In genomic region chr10:54259104-54259503, GRCh38 we compare ENCODE assay signal across 31 cellular contexts.
DNase-seq lines count a peak whose midpoint lies in the region; ATAC-seq and TF ChIP-seq lines count a peak whose summit lies in the region.
"Had no signal": no experiment of that assay in that cellular context is flagged by ENCODE, and none has a peak within 500 bp of the region (broad histone marks: within the 10 kb centered on the region; RNA-seq: fewer than 3 reads in every experiment).

No MANE protein-coding gene starts in this region.

- H3K9ac ChIP-seq in PC-3 (ENCODE audit: low read length), result no peak overlapping the region
- H3K9ac ChIP-seq: BLaER1; BLaER1 treated with 17β-estradiol and CSF1 and Interleukin-3, amounts not matched to agents 10 nM and 100 nM had no signal

- H3K27ac ChIP-seq in left ventricle myocardium inferior (replicated peaks), result no peak overlapping the region
- no peak overlapping the region for H3K27ac ChIP-seq in PC-3 (ENCODE audit: low read length)
- H3K27ac ChIP-seq: 22Rv1; A549; BLaER1; BLaER1 treated with 17β-estradiol and CSF1 and Interleukin-3, amounts not matched to agents 10 nM and 100 nM; C4-2B had no signal

- no peaks in the 10 kb centered on the region for H3F3A ChIP-seq in PC-3 (ENCODE audit: low read length, unreplicated experiment)

- H3K9me3 ChIP-seq in left ventricle myocardium inferior (replicated peaks) (no peaks in the 10 kb centered on the region), PC-3 (ENCODE audit: low read length) (0 out of 2 replicates have a peak, but pooled peaks cover 3% of the 10 kb centered on the region)
- H3K9me3 ChIP-seq: A549; BE2C; BLaER1; BLaER1 treated with 17β-estradiol and CSF1 and Interleukin-3, amounts not matched to agents 10 nM and 100 nM; Caco-2 had no signal

- 0 out of 2 replicates have a peak overlapping the region, but pooled peaks have one; percentile 7 for H2AFZ ChIP-seq in PC-3 (ENCODE audit: low read length)

- TF ChIP-seq CTCF in left ventricle myocardium inferior (IDR thresholded peaks at IDR 0.05; ENCODE audit: borderline replicate concordance) (no peak), PC-3 (conservative IDR thresholded peaks at IDR 0.05; ENCODE audit: low read depth, low read length) (no peak)

- H3K4me3 ChIP-seq in left ventricle myocardium inferior (no peak overlapping the region), PC-3 (ENCODE audit: low read length) (no peak overlapping the region)
- H3K4me3 ChIP-seq: A549; BLaER1; BLaER1 treated with 17β-estradiol and CSF1 and Interleukin-3, amounts not matched to agents 10 nM and 100 nM had no signal

- CTCF ChIA-PET in PC-3 (lab: Charles Lee), result no interaction called here

- no peaks in the 10 kb centered on the region for H4K20me1 ChIP-seq in PC-3 (ENCODE audit: low read length)
- H4K20me1 ChIP-seq: BLaER1; BLaER1 treated with 17β-estradiol and CSF1 and Interleukin-3, amounts not matched to agents 10 nM and 100 nM had no signal

- DNase-seq in Right ventricle myocardium inferior (ENCODE audit: missing footprints), result no peak
- DNase-seq in left ventricle myocardium inferior, result no peak
- no peak for DNase-seq in Right ventricle myocardium superior
- no peak for DNase-seq in left cardiac atrium
- DNase-seq in PC-3, result no peak
- DNase-seq: 8988T; ACHN; AML-193; BE2C; C1 segment of cervical spinal cord; Caco-2; Calu3; CD4-positive, alpha-beta memory T cell; CD4-positive, alpha-beta T cell; CD4-positive, CD25-positive, alpha-beta regulatory T cell; CD8-positive, alpha-beta memory T cell; CD8-positive, alpha-beta T cell; COR-L47; DMS 273 treated with DMSO at 0.1 percent for 48 hours; DMS153; DMS53; DMS79; DMS79 treated with DMSO at 0.1 percent for 48 hours; DND-41; EL had no signal

- H3K27me3 ChIP-seq in left ventricle myocardium inferior (ENCODE audit: low read depth) (no peaks in the 10 kb centered on the region), PC-3 (ENCODE audit: low read length) (no peaks in the 10 kb centered on the region)
- H3K27me3 ChIP-seq: BE2C; BLaER1; BLaER1 treated with 17β-estradiol and CSF1 and Interleukin-3, amounts not matched to agents 10 nM and 100 nM had no signal

- H3K9me2 ChIP-seq in PC-3 (replicated peaks; ENCODE audit: low read length), result no peaks in the 10 kb centered on the region

- H3K79me2 ChIP-seq in PC-3 (ENCODE audit: low read length), result no peaks in the 10 kb centered on the region

- peak; percentile 59 for ATAC-seq in Right ventricle myocardium inferior
- ATAC-seq in Right ventricle myocardium superior (ENCODE audit: poor library complexity), result peak; percentile 52
- no peak for ATAC-seq in left cardiac atrium
- ATAC-seq in PC-3, result no peak
- ATAC-seq in GM19035 (IDR thresholded peaks at IDR 0.05; ENCODE audit: unreplicated experiment), result no peak
- ATAC-seq: A549; CD8-positive, alpha-beta T cell had no signal

- intact Hi-C loops in Right ventricle myocardium inferior (cut with DNase I), result no loop called here
- intact Hi-C loops in left ventricle myocardium inferior (cut with micrococcal nuclease), result no loop called here
- intact Hi-C loops in Right ventricle myocardium superior (cut with DNase I), result no loop called here
- intact Hi-C loops in left cardiac atrium (cut with DNase I), result no loop called here
- intact Hi-C loops in PC-3 (cut with micrococcal nuclease), result no loop called here

- no peak overlapping the region for H3K4me2 ChIP-seq in PC-3 (ENCODE audit: low read length)
- H3K4me2 ChIP-seq: A549; BLaER1; BLaER1 treated with 17β-estradiol and CSF1 and Interleukin-3, amounts not matched to agents 10 nM and 100 nM had no signal

- BruUV-seq in PC-3 (replicated peaks; lab: Mats Ljungman, UMichigan), result no TSS peak

- H3K36me3 ChIP-seq in left ventricle myocardium inferior, result no peaks in the 10 kb centered on the region
- H3K36me3 ChIP-seq in PC-3 (ENCODE audit: low read depth, low read length), result no peaks in the 10 kb centered on the region
- H3K36me3 ChIP-seq: BE2C; BLaER1; BLaER1 treated with 17β-estradiol and CSF1 and Interleukin-3, amounts not matched to agents 10 nM and 100 nM had no signal

- POLR2A ChIA-PET in PC-3 (lab: Charles Lee; ENCODE audit: unreplicated experiment), result no interaction called here

- no peaks in the 10 kb centered on the region for H3K4me1 ChIP-seq in left ventricle myocardium inferior
- H3K4me1 ChIP-seq in PC-3 (ENCODE audit: insufficient read depth, low read length), result no peaks in the 10 kb centered on the region
- H3K4me1 ChIP-seq: A549; BE2C; BLaER1; BLaER1 treated with 17β-estradiol and CSF1 and Interleukin-3, amounts not matched to agents 10 nM and 100 nM; Caco-2 had no signal

Comparison
In these comparisons a context has a peak if more than half of its experiments do, and no peak if none do; other contexts are left out.
1. ATAC-seq: peak in Right ventricle myocardium inferior (single experiment) and Right ventricle myocardium superior (single experiment); none in left cardiac atrium (0 of 2), PC-3 (single experiment) and GM19035 (single experiment).